1 cellular context compared by ENCODE assay signal in the genomic region with DNA sequence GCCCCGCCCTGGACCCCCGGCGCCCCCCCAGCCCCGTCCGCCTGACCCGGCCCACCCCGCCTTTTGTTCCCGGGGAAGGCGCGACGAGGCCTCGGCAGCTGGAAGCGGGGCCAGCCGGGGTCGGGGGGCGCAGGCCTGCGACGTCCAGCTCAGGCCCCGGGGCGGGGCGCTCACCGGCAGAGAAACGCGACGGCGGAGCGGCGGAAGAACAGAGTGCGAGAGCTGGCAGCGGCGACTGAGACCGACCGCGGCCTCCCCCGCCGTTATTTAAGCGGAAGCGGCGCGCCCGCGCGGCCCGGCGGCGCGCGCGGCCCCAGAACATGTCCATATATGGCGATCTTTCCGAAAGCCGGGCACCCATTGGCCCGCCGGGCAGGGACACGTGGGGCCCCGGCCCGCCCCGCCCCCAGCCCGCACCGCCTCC.
TF ChIP-seq lines count a peak whose summit lies in the region.

Gene ACTG1, minus strand, starts transcription at position 240 of the 424 bp plus-strand sequence. CDS start 445 bp downstream, outside the sequence.

TF ChIP-seq in HepG2, 621 proteins besides CTCF, POLR2A, EP300 and RAD21 (continued from another document and continues in another):
- TF ChIP-seq ZBTB34 (CRISPR knock-in tag; IDR thresholded peaks at IDR 0.05) (no peak), ZFP36 (IDR thresholded peaks at IDR 0.05; ENCODE audit: borderline replicate concordance, low read depth, low read length, partially characterized antibody) (peak; percentile 67), JUNB (CRISPR knock-in tag; IDR thresholded peaks at IDR 0.05; ENCODE audit: borderline replicate concordance) (no peak), PAWR (CRISPR knock-in tag; IDR thresholded peaks at IDR 0.05; ENCODE audit: borderline replicate concordance) (no peak), SOX5 (CRISPR knock-in tag; IDR thresholded peaks at IDR 0.05; ENCODE audit: borderline replicate concordance) (no peak), KMT2B (CRISPR knock-in tag; IDR thresholded peaks at IDR 0.05) (0 out of 2 replicates have a peak, but pooled peaks have one; percentile 39), ARID5B (CRISPR knock-in tag; IDR thresholded peaks at IDR 0.05) (peak; percentile 33), FOXK1 (CRISPR knock-in tag; IDR thresholded peaks at IDR 0.05; ENCODE audit: borderline replicate concordance, low read depth) (no peak), KLF16 (CRISPR knock-in tag; IDR thresholded peaks at IDR 0.05) (peak in 1 of 2 experiments; percentile 93; a peak in 2 of 4 replicates), SNAI1 (CRISPR knock-in tag; IDR thresholded peaks at IDR 0.05; ENCODE audit: borderline replicate concordance) (no peak), ZNF337 (CRISPR knock-in tag; IDR thresholded peaks at IDR 0.05; ENCODE audit: borderline replicate concordance, low read depth) (peak; percentile 83; the same call in 1 of the 2 replicates), TARDBP (CRISPR knock-in tag; IDR thresholded peaks at IDR 0.05) (peak; percentile 54; the same call in 1 of the 2 replicates), ZFYVE20 (CRISPR knock-in tag; IDR thresholded peaks at IDR 0.05; ENCODE audit: borderline replicate concordance, low read depth) (no peak), ZNF790 (CRISPR knock-in tag; IDR thresholded peaks at IDR 0.05; ENCODE audit: borderline replicate concordance) (peak; percentile 89; the same call in 1 of the 2 replicates), ETV6 (CRISPR knock-in tag; conservative IDR thresholded peaks at IDR 0.05) (0 out of 2 replicates have a peak, but pooled peaks have one; percentile 34), E2F1 (CRISPR knock-in tag; IDR thresholded peaks at IDR 0.05) (no peak), HNRNPK (IDR thresholded peaks at IDR 0.05; ENCODE audit: low read depth, low read length, poor library complexity, severe bottlenecking) (peak; percentile 85), ARNT2 (CRISPR knock-in tag; IDR thresholded peaks at IDR 0.05; ENCODE audit: low read depth) (peak; percentile 67; the same call in 1 of the 2 replicates), ZNF768 (CRISPR knock-in tag; IDR thresholded peaks at IDR 0.05) (peak; percentile 69)
- TF ChIP-seq, protein P1, sequence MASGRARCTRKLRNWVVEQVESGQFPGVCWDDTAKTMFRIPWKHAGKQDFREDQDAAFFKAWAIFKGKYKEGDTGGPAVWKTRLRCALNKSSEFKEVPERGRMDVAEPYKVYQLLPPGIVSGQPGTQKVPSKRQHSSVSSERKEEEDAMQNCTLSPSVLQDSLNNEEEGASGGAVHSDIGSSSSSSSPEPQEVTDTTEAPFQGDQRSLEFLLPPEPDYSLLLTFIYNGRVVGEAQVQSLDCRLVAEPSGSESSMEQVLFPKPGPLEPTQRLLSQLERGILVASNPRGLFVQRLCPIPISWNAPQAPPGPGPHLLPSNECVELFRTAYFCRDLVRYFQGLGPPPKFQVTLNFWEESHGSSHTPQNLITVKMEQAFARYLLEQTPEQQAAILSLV (CRISPR knock-in tag; IDR thresholded peaks at IDR 0.05; ENCODE audit: borderline replicate concordance), result peak; percentile 69; the same call in 1 of the 2 replicates
- TF ChIP-seq, protein P2, sequence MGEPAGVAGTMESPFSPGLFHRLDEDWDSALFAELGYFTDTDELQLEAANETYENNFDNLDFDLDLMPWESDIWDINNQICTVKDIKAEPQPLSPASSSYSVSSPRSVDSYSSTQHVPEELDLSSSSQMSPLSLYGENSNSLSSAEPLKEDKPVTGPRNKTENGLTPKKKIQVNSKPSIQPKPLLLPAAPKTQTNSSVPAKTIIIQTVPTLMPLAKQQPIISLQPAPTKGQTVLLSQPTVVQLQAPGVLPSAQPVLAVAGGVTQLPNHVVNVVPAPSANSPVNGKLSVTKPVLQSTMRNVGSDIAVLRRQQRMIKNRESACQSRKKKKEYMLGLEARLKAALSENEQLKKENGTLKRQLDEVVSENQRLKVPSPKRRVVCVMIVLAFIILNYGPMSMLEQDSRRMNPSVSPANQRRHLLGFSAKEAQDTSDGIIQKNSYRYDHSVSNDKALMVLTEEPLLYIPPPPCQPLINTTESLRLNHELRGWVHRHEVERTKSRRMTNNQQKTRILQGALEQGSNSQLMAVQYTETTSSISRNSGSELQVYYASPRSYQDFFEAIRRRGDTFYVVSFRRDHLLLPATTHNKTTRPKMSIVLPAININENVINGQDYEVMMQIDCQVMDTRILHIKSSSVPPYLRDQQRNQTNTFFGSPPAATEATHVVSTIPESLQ (CRISPR knock-in tag; conservative IDR thresholded peaks at IDR 0.05), result peak; percentile 61; the same call in 1 of the 2 replicates
- TF ChIP-seq, protein P3, sequence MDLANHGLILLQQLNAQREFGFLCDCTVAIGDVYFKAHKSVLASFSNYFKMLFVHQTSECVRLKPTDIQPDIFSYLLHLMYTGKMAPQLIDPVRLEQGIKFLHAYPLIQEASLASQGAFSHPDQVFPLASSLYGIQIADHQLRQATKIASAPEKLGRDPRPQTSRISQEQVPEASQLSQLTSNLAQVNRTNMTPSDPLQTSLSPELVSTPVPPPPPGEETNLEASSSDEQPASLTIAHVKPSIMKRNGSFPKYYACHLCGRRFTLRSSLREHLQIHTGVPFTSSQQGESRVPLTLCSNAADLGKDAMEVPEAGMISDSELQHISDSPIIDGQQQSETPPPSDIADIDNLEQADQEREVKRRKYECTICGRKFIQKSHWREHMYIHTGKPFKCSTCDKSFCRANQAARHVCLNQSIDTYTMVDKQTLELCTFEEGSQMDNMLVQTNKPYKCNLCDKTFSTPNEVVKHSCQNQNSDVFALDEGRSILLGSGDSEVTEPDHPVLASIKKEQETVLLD (CRISPR knock-in tag; IDR thresholded peaks at IDR 0.05; ENCODE audit: low read depth), result peak; percentile 48
- TF ChIP-seq, protein P4, sequence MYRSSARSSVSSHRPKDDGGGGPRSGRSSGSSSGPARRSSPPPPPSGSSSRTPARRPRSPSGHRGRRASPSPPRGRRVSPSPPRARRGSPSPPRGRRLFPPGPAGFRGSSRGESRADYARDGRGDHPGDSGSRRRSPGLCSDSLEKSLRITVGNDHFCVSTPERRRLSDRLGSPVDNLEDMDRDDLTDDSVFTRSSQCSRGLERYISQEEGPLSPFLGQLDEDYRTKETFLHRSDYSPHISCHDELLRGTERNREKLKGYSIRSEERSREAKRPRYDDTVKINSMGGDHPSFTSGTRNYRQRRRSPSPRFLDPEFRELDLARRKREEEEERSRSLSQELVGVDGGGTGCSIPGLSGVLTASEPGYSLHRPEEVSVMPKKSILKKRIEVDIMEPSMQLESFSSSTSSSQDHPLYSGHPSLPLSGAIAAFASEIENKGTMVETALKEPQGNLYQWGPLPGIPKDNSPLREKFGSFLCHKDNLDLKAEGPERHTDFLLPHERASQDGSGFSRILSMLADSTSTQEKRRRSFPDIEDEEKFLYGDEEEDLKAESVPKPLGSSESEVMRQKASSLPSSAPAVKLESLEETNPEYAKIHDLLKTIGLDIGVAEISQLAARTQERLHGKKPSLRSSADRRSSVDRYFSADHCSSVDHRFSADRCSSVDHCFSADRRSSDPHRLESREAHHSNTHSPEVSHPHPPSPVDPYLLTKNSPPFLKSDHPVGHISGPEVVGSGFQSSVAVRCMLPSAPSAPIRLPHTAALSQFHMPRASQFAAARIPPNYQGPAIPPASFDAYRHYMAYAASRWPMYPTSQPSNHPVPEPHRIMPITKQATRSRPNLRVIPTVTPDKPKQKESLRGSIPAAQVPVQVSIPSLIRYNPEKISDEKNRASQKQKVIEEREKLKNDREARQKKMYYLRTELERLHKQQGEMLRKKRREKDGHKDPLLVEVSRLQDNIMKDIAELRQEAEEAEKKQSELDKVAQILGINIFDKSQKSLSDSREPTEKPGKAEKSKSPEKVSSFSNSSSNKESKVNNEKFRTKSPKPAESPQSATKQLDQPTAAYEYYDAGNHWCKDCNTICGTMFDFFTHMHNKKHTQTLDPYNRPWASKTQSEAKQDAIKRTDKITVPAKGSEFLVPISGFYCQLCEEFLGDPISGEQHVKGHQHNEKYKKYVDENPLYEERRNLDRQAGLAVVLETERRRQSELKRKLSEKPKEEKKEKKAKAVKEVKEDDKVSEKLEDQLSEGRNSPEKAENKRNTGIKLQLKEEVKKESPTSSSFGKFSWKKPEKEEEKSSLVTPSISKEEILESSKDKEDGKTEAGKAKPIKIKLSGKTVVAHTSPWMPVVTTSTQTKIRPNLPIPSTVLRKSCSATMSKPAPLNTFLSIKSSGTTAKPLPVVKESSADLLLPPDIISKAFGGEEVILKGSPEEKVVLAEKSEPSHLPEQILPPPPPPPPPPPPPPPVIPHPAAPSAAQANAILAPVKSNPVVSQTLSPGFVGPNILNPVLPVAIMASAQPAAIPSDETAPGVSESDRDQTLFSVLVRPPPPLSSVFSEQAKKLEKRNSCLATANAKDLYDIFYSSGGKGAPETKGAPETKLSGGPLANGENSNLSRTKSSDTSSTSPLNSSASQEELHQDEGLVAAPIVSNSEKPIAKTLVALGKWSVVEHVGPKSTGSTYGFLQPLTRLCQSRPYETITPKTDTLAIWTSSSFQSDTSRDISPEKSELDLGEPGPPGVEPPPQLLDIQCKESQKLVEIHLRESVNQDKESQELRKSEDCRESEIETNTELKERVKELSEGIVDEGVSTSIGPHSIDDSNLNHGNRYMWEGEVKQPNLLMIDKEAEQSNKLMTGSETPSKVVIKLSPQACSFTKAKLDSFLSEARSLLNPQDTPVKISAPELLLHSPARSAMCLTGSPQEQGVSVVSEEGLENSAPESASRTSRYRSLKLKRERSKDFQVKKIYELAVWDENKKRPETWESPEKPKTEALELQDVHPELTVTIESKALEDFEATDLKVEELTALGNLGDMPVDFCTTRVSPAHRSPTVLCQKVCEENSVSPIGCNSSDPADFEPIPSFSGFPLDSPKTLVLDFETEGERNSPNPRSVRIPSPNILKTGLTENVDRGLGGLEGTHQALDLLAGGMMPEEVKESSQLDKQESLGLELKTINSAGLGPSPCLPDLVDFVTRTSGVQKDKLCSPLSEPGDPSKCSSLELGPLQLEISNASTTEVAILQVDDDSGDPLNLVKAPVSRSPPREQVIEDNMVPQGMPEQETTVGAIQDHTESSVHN (CRISPR knock-in tag; IDR thresholded peaks at IDR 0.05), result no peak
- TF ChIP-seq, protein P5, sequence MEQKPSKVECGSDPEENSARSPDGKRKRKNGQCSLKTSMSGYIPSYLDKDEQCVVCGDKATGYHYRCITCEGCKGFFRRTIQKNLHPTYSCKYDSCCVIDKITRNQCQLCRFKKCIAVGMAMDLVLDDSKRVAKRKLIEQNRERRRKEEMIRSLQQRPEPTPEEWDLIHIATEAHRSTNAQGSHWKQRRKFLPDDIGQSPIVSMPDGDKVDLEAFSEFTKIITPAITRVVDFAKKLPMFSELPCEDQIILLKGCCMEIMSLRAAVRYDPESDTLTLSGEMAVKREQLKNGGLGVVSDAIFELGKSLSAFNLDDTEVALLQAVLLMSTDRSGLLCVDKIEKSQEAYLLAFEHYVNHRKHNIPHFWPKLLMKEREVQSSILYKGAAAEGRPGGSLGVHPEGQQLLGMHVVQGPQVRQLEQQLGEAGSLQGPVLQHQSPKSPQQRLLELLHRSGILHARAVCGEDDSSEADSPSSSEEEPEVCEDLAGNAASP (CRISPR knock-in tag; IDR thresholded peaks at IDR 0.05; ENCODE audit: borderline replicate concordance), result peak; percentile 48; the same call in 1 of the 2 replicates
- TF ChIP-seq, protein P6, sequence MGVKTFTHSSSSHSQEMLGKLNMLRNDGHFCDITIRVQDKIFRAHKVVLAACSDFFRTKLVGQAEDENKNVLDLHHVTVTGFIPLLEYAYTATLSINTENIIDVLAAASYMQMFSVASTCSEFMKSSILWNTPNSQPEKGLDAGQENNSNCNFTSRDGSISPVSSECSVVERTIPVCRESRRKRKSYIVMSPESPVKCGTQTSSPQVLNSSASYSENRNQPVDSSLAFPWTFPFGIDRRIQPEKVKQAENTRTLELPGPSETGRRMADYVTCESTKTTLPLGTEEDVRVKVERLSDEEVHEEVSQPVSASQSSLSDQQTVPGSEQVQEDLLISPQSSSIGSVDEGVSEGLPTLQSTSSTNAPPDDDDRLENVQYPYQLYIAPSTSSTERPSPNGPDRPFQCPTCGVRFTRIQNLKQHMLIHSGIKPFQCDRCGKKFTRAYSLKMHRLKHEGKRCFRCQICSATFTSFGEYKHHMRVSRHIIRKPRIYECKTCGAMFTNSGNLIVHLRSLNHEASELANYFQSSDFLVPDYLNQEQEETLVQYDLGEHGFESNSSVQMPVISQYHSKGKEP (CRISPR knock-in tag; IDR thresholded peaks at IDR 0.05), result peak; percentile 86
